Comparison of ENCODE assay signal across 8 cellular contexts in genomic region chr10:100518761-100519241, GRCh38. TPM values are rescaled to one million over a fixed set of nuclear protein-coding genes. Genes with fewer than 3 reads are reported as not detected.
DNase-seq lines count a peak whose midpoint lies in the region; ATAC-seq and TF ChIP-seq lines count a peak whose summit lies in the region.

No MANE protein-coding gene starts in this region.

- H3K36me3 ChIP-seq in HCT116 (ENCODE audit: control insufficient read depth in 1 of 2, insufficient read depth in 2 of 2, low read length in 2 of 2): peaks cover 16 to 20% of the 10 kb centered on the region in 2 experiments; a peak in 2 of 4 replicates
- no peaks in the 10 kb centered on the region for H3K36me3 ChIP-seq in OCI-LY3 (replicated peaks; ENCODE audit: low read depth, low read length)

- H3K9me3 Mint-ChIP-seq in CD14-positive monocyte (peaks cover 0 to 7% (median 0%) of the 10 kb centered on the region in 7 donors), natural killer cell (no peaks in the 10 kb centered on the region), type B pancreatic cell (no peaks in the 10 kb centered on the region)

- H3K9ac ChIP-seq in HCT116 (ENCODE audit: low read length): no peak overlapping the region
- no peak overlapping the region for H3K9ac ChIP-seq in OCI-LY3 (ENCODE audit: low read length)

- POLR2A ChIA-PET in HCT116 (lab: Charles Lee): interaction anchor here (0.6 to 1.3 kb wide), 4 partner anchors 17 to 176 kb away, joined by 3 to 5 read pairs (median 4); partner anchors contain the start of gene HIF1AN

- RAD21 ChIA-PET in HCT116 (lab: Charles Lee; ENCODE audit: low non-redundant PET in 1 of 2, low total read pairs in 2 of 2, uncharacterized antibody in 2 of 2, unreplicated experiment in 2 of 2): interaction anchor here (0.5 to 2.1 kb wide), 12 partner anchors 10 to 360 kb away, joined by 3 to 7 read pairs (median 4); no protein-coding TSS in a partner anchor

- TF ChIP-seq CTCF in CD14-positive monocyte (IDR thresholded peaks at IDR 0.05) (peak; percentile 82), HCT116 (IDR thresholded peaks at IDR 0.05 in 2 of 3, conservative IDR thresholded peaks at IDR 0.05 in 1 of 3; ENCODE audit: borderline replicate concordance in 1 of 3, insufficient read depth in 1 of 3, low read depth in 2 of 3, low read length in 2 of 3) (peak; percentile 83 to 89 (median 87)), OCI-LY3 (IDR thresholded peaks at IDR 0.05; ENCODE audit: low read depth, low read length) (peak; percentile 59), natural killer cell (IDR thresholded peaks at IDR 0.05) (peak; percentile 81), type B pancreatic cell (conservative IDR thresholded peaks at IDR 0.05) (peak; percentile 88)

- H3K9me2 ChIP-seq in HCT116 (ENCODE audit: insufficient read depth): no peaks in the 10 kb centered on the region

- DNase-seq in CD14-positive monocyte (ENCODE audit: low spot score) (no peak), HCT116 (ENCODE audit: low read depth, low spot score) (peak; percentile 41), fibroblast of peridontal ligament (ENCODE audit: extremely low read depth) (peak; percentile 74), natural killer cell (peak; percentile 43), type B pancreatic cell (ENCODE audit: extremely low spot score, unreplicated experiment) (no peak)
- DNase-seq in activated T-helper 9 cell treated with anti-CD3 and anti-CD28 coated beads, Interleukin-2, amount 50 U/mL, for 16 hours (ENCODE audit: low read depth): peak; percentile 26

- intact Hi-C loops in CD14-positive monocyte (cut with micrococcal nuclease): loop anchor here in 1 of 2 donors (5.0 kb wide), 1 partner anchor 76 kb away; no protein-coding TSS in a partner anchor
- intact Hi-C loops in HCT116 (cut with micrococcal nuclease): loop anchor here (1.0 to 10.0 kb wide), 3 partner anchors 84 to 664 kb away; no protein-coding TSS in a partner anchor
- intact Hi-C loops in natural killer cell (cut with micrococcal nuclease): loop anchor here (1.0 kb wide), 2 partner anchors 86 to 180 kb away; no protein-coding TSS in a partner anchor

- H3K4me1 Mint-ChIP-seq in CD14-positive monocyte: peaks cover 12% of the 10 kb centered on the region
- H3K4me1 Mint-ChIP-seq in natural killer cell: peaks cover 13 to 14% of the 10 kb centered on the region in 2 donors
- peaks cover 9% of the 10 kb centered on the region for H3K4me1 Mint-ChIP-seq in type B pancreatic cell (ENCODE audit: unreplicated experiment)

- peak; percentile 82 for TF ChIP-seq RAD21 in HCT116 (IDR thresholded peaks at IDR 0.05; ENCODE audit: low read depth)

- H4K20me1 ChIP-seq in HCT116 (ENCODE audit: insufficient read depth): no peaks in the 10 kb centered on the region
- no peaks in the 10 kb centered on the region for H4K20me1 ChIP-seq in OCI-LY3 (ENCODE audit: insufficient read depth, low read length)

- H3K79me2 ChIP-seq in HCT116 (ENCODE audit: insufficient read depth, low read length) (no peaks in the 10 kb centered on the region), OCI-LY3 (ENCODE audit: low read length) (no peaks in the 10 kb centered on the region)

- TF ChIP-seq POLR2A in HCT116 (IDR thresholded peaks at IDR 0.05; ENCODE audit: borderline replicate concordance, extremely low read depth, insufficient read depth, insufficient read length): no peak

- no TSS peak for BruUV-seq in HCT116 (replicated peaks; lab: Mats Ljungman, UMichigan)

- CTCF ChIA-PET in HCT116 (lab: Charles Lee): interaction anchor here (0.6 to 3.4 kb wide), 50 partner anchors 9 to 673 kb away, joined by 3 to 54 read pairs (median 4); partner anchors contain the start of genes HIF1AN, NDUFB8, PKD2L1 and SCD

- H3K9me3 ChIP-seq in HCT116 (ENCODE audit: control insufficient read depth in 1 of 2, insufficient read depth in 1 of 2, low read depth in 1 of 2, low read length in 2 of 2) (no peaks in the 10 kb centered on the region), OCI-LY3 (ENCODE audit: insufficient read depth, low read length) (no peaks in the 10 kb centered on the region)

- no peak overlapping the region; the same call in 1 of the 2 replicates for H3K4me2 ChIP-seq in HCT116 (ENCODE audit: low read length)
- no peak overlapping the region for H3K4me2 ChIP-seq in OCI-LY3 (ENCODE audit: low read length)

- H3K4me1 ChIP-seq in HCT116 (ENCODE audit: control insufficient read depth in 1 of 2, insufficient read depth in 2 of 2, low read length in 2 of 2) (no peaks in the 10 kb centered on the region), OCI-LY3 (ENCODE audit: low read length) (no peaks in the 10 kb centered on the region)

- peak; percentile 79 for ATAC-seq in HCT116
- ATAC-seq in natural killer cell: peak; percentile 70 to 82 (median 82)
- no peak for ATAC-seq in HG03095 (IDR thresholded peaks at IDR 0.05; ENCODE audit: unreplicated experiment)

- H3K36me3 Mint-ChIP-seq in CD14-positive monocyte (peaks cover 47 to 57% of the 10 kb centered on the region in 2 donors), natural killer cell (no peaks in the 10 kb centered on the region), type B pancreatic cell (peaks cover 3% of the 10 kb centered on the region)

- H3K27me3 ChIP-seq in HCT116 (ENCODE audit: insufficient read depth, low read length) (no peaks in the 10 kb centered on the region), OCI-LY3 (ENCODE audit: low read depth, low read length) (no peaks in the 10 kb centered on the region)

- H3K27ac ChIP-seq in HCT116 (ENCODE audit: low read depth, low read length) (no peak overlapping the region), OCI-LY3 (ENCODE audit: low read length) (no peak overlapping the region)

- H3K27me3 Mint-ChIP-seq in CD14-positive monocyte (ENCODE audit: low read depth in 3 of 3) (peaks cover 20 to 24% (median 22%) of the 10 kb centered on the region in 3 donors), natural killer cell (ENCODE audit: low read depth in 2 of 2) (peaks cover 10 to 11% of the 10 kb centered on the region in 2 donors), type B pancreatic cell (peaks cover 24% of the 10 kb centered on the region)

- H3K4me3 Mint-ChIP-seq in CD14-positive monocyte: peak overlapping the region in 1 of 2 donors; percentile 84
- no peak overlapping the region for H3K4me3 Mint-ChIP-seq in natural killer cell
- peak overlapping the region; percentile 91 for H3K4me3 Mint-ChIP-seq in type B pancreatic cell

- H3K4me3 ChIP-seq in HCT116 (replicated peaks in 1 of 2; ENCODE audit: low read depth in 1 of 2, low read length in 2 of 2) (no peak overlapping the region), OCI-LY3 (ENCODE audit: low read length) (no peak overlapping the region)

- H3K27ac Mint-ChIP-seq in CD14-positive monocyte (no peak overlapping the region), natural killer cell (no peak overlapping the region), type B pancreatic cell (peak overlapping the region; percentile 15)

- H2AFZ ChIP-seq in HCT116 (ENCODE audit: low read depth, low read length, poor library complexity, severe bottlenecking) (no peak overlapping the region), OCI-LY3 (ENCODE audit: low read depth, low read length) (no peak overlapping the region)

TF ChIP-seq in HCT116, 20 proteins besides CTCF, POLR2A, EP300 and RAD21:
- peak; percentile 18; the same call in 1 of the 2 replicates for TF ChIP-seq JUND (IDR thresholded peaks at IDR 0.05)
- TF ChIP-seq ZNF274 (IDR thresholded peaks at IDR 0.05; ENCODE audit: low read depth, low read length): no peak

RNA-seq across cellular contexts. Expression of gene SEC31B, which starts 0.9 kb away (rescaled TPM):
- under 1 TPM; 0.05 to 0.09 TPM for polyA plus RNA-seq in CD14-positive monocyte
- total RNA-seq in HCT116 (2021; ENCODE audit: unreplicated experiment) (30.9 TPM), natural killer cell (10 to 100 TPM; 32.6 to 38.6 (median 38.1) TPM), type B pancreatic cell (ENCODE audit: low replicate concordance) (8.9 and 20.9 TPM in 2 replicates)
- 13.2 and 17.0 TPM in 2 replicates for polyA plus RNA-seq in HCT116 (2012)

RNA-seq across cellular contexts. Expression of gene NDUFB8, which starts 10.9 kb away (rescaled TPM):
- 100 to 1,000 TPM; 381 to 419 TPM for polyA plus RNA-seq in CD14-positive monocyte
- total RNA-seq in HCT116 (2021; ENCODE audit: unreplicated experiment) (243 TPM), natural killer cell (100 to 1,000 TPM; 113 to 151 (median 137) TPM), type B pancreatic cell (ENCODE audit: low replicate concordance) (195 and 196 TPM in 2 replicates)
- polyA plus RNA-seq in HCT116 (2012): 253 and 361 TPM in 2 replicates

RNA-seq across cellular contexts. Expression of gene HIF1AN, which starts 16.9 kb away (rescaled TPM):
- 10 to 100 TPM; 17.2 to 25.3 TPM for polyA plus RNA-seq in CD14-positive monocyte
- total RNA-seq in HCT116 (2021; ENCODE audit: unreplicated experiment): 67.2 TPM
- polyA plus RNA-seq in HCT116 (2012): 22.0 and 30.5 TPM in 2 replicates
- 10 to 100 TPM; 52.0 to 66.4 (median 58.7) TPM for total RNA-seq in natural killer cell
- total RNA-seq in type B pancreatic cell (ENCODE audit: low replicate concordance): 53.2 and 62.9 TPM in 2 replicates

RNA-seq across cellular contexts. Expression of gene WNT8B, which starts 56.0 kb away (rescaled TPM):
- polyA plus RNA-seq in CD14-positive monocyte: not detected
- total RNA-seq in HCT116 (2021; ENCODE audit: unreplicated experiment) (not detected), natural killer cell (not detected), type B pancreatic cell (ENCODE audit: low replicate concordance) (0.29 and 0.68 TPM in 2 replicates)
- 0.35 and 0.49 TPM in 2 replicates for polyA plus RNA-seq in HCT116 (2012)

Comparison
In these comparisons a context has a peak if more than half of its experiments do, and no peak if none do; other contexts are left out.
1. DNase-seq: peak in HCT116 (single experiment), activated T-helper 9 cell treated with anti-CD3 and anti-CD28 coated beads, Interleukin-2, amount 50 U/mL, for 16 hours (single experiment), fibroblast of peridontal ligament (single experiment) and natural killer cell (single experiment); none in CD14-positive monocyte (single experiment) and type B pancreatic cell (single experiment).
2. Peak in every context shown above with its lines, with median percentiles within 50 percentile points of each other: CTCF ChIP-seq.